In genomic region chr12:48351022-48351708, GRCh38 we compare ENCODE assay signal across 1 cellular context.
A peak's percentile ranks its signal among the peaks of the same experiment; 100 is the strongest.
TF ChIP-seq lines count a peak whose summit lies in the region.

No MANE protein-coding gene starts in this region.

TF ChIP-seq in HepG2, 621 proteins besides CTCF, POLR2A, EP300 and RAD21 (continued from another document and continues in another):
- TF ChIP-seq ARID3A (IDR thresholded peaks at IDR 0.05; ENCODE audit: low read depth, low read length) (no peak), PRDM15 (CRISPR knock-in tag; IDR thresholded peaks at IDR 0.05) (no peak), TGIF2 (CRISPR knock-in tag; IDR thresholded peaks at IDR 0.05) (0 out of 2 replicates have a peak, but pooled peaks have one; percentile 30), IRX3 (CRISPR knock-in tag; IDR thresholded peaks at IDR 0.05; ENCODE audit: borderline replicate concordance, low read depth) (no peak), ZNF362 (CRISPR knock-in tag; IDR thresholded peaks at IDR 0.05; ENCODE audit: borderline replicate concordance) (no peak), RFX3 (CRISPR knock-in tag; IDR thresholded peaks at IDR 0.05) (no peak), REXO4 (CRISPR knock-in tag; IDR thresholded peaks at IDR 0.05; ENCODE audit: borderline replicate concordance) (no peak), ZBTB10 (CRISPR knock-in tag; IDR thresholded peaks at IDR 0.05; ENCODE audit: borderline replicate concordance) (no peak), GLI4 (CRISPR knock-in tag; IDR thresholded peaks at IDR 0.05; ENCODE audit: borderline replicate concordance) (no peak), ZNF263 (CRISPR knock-in tag; IDR thresholded peaks at IDR 0.05) (peak; percentile 57; the same call in 1 of the 2 replicates), HDAC2 (CRISPR knock-in tag; IDR thresholded peaks at IDR 0.05) (peak; percentile 48; the same call in 1 of the 2 replicates), FOXA1 (IDR thresholded peaks at IDR 0.05) (no peak), FOXA1 (CRISPR knock-in tag; IDR thresholded peaks at IDR 0.05) (no peak), ZNF570 (CRISPR knock-in tag; IDR thresholded peaks at IDR 0.05; ENCODE audit: borderline replicate concordance) (no peak), PCBP1 (IDR thresholded peaks at IDR 0.05; ENCODE audit: borderline replicate concordance, low read depth, low read length) (0 out of 2 replicates have a peak, but pooled peaks have one; percentile 65), ZNF343 (CRISPR knock-in tag; IDR thresholded peaks at IDR 0.05) (no peak), ZNF766 (CRISPR knock-in tag; IDR thresholded peaks at IDR 0.05; ENCODE audit: borderline replicate concordance) (peak; percentile 58; the same call in 1 of the 2 replicates), ZSCAN9 (CRISPR knock-in tag; IDR thresholded peaks at IDR 0.05; ENCODE audit: borderline replicate concordance) (0 out of 2 replicates have a peak, but pooled peaks have one; percentile 52), ZBTB26 (CRISPR knock-in tag; IDR thresholded peaks at IDR 0.05; ENCODE audit: borderline replicate concordance) (no peak), ZNF547 (CRISPR knock-in tag; IDR thresholded peaks at IDR 0.05) (no peak), ZBTB40 (IDR thresholded peaks at IDR 0.05) (no peak), ZBTB40 (CRISPR knock-in tag; IDR thresholded peaks at IDR 0.05) (no peak), BCL3 (CRISPR knock-in tag; IDR thresholded peaks at IDR 0.05) (no peak), ZNF616 (CRISPR knock-in tag; IDR thresholded peaks at IDR 0.05; ENCODE audit: low read depth) (no peak), TAF15 (IDR thresholded peaks at IDR 0.05; ENCODE audit: low read depth, low read length, poor library complexity, severe bottlenecking) (no peak), HNRNPK (IDR thresholded peaks at IDR 0.05; ENCODE audit: low read depth, low read length, poor library complexity, severe bottlenecking) (peak; percentile 98), ZNF205 (CRISPR knock-in tag; IDR thresholded peaks at IDR 0.05) (peak; percentile 38; the same call in 1 of the 2 replicates), MED1 (CRISPR knock-in tag; IDR thresholded peaks at IDR 0.05) (0 out of 2 replicates have a peak, but pooled peaks have one; percentile 18), ZNF768 (CRISPR knock-in tag; IDR thresholded peaks at IDR 0.05) (no peak), TEAD3 (CRISPR knock-in tag; optimal IDR thresholded peaks at IDR 0.05; ENCODE audit: borderline replicate concordance) (peak; percentile 34), GATAD2A (CRISPR knock-in tag; IDR thresholded peaks at IDR 0.05) (peak; percentile 47), ZFP90 (CRISPR knock-in tag; IDR thresholded peaks at IDR 0.05; ENCODE audit: borderline replicate concordance) (no peak), CENPT (CRISPR knock-in tag; IDR thresholded peaks at IDR 0.05; ENCODE audit: low read depth) (no peak), FOXO1 (CRISPR knock-in tag; IDR thresholded peaks at IDR 0.05) (no peak; the same call in 1 of the 2 replicates), HINFP (CRISPR knock-in tag; IDR thresholded peaks at IDR 0.05; ENCODE audit: low read depth) (no peak), NR3C1 (CRISPR knock-in tag; IDR thresholded peaks at IDR 0.05) (no peak), ZIK1 (CRISPR knock-in tag; IDR thresholded peaks at IDR 0.05; ENCODE audit: borderline replicate concordance, low read depth) (no peak), BORCS8-MEF2B (CRISPR knock-in tag; IDR thresholded peaks at IDR 0.05) (no peak)
